32 cellular contexts compared by ENCODE assay signal in genomic region chr5:3266861-3267260, GRCh38.
"Had no signal": no experiment of that assay in that cellular context is flagged by ENCODE, and none has a peak within 500 bp of the region (broad histone marks: within the 10 kb centered on the region; RNA-seq: fewer than 3 reads in every experiment).

No MANE protein-coding gene starts in this region.

- H3K36me3 ChIP-seq: adrenal gland, brain microvascular endothelial cell, breast epithelium had no signal

- H3K9me3 ChIP-seq: adrenal gland, body of pancreas, breast epithelium had no signal

- H3K27me3 ChIP-seq: adrenal gland, body of pancreas, brain microvascular endothelial cell, breast epithelium had no signal

- DNase-seq: activated B cell treated with CpG ODN at 0.5 μM for 24 hours; activated CD4-positive, alpha-beta memory T cell treated with anti-CD3 and anti-CD28 coated beads for 36 hours; activated CD4-positive, alpha-beta T cell treated with anti-CD3 and anti-CD28 coated beads for 4 hours; activated CD4-positive, alpha-beta T cell treated with anti-CD3 and anti-CD28 coated beads, Interleukin-2, amount 10 ng/mL, durations not matched to agents 24 days and 14 days; activated CD4-positive, alpha-beta T cell treated with anti-CD3 and anti-CD28 coated beads, Interleukin-2, amount 50 U/mL, for 1 hour; activated CD4-positive, alpha-beta T cell treated with anti-CD3 and anti-CD28 coated beads, Interleukin-2, amount 50 U/mL, for 4 hours; activated CD4-positive, CD25-positive, alpha-beta regulatory T cell treated with anti-CD3 and anti-CD28 coated beads, Interleukin-2, amount 50 U/mL, for 72 hours; activated CD8-positive, alpha-beta memory T cell treated with anti-CD3 and anti-CD28 coated beads, Interleukin-2, amount 50 U/mL, for 4 hours; activated CD8-positive, alpha-beta T cell treated with anti-CD3 and anti-CD28 coated beads for 36 hours; activated effector memory CD4-positive, alpha-beta T cell treated with anti-CD3 and anti-CD28 coated beads, Interleukin-2, amount 50 U/mL, for 16 hours; activated gamma-delta T cell treated with Interleukin-2 at 50 U/mL for 16 hours; activated naive CD4-positive, alpha-beta T cell; activated naive CD4-positive, alpha-beta T cell treated with anti-CD3 and anti-CD28 coated beads for 36 hours; activated naive CD4-positive, alpha-beta T cell treated with anti-CD3 and anti-CD28 coated beads, Interleukin-2, amount 50 U/mL, for 16 hours; activated naive CD8-positive, alpha-beta T cell treated with anti-CD3 and anti-CD28 coated beads for 36 hours; activated T-cell treated with anti-CD3 and anti-CD28 coated beads for 4 hours; activated T-cell treated with anti-CD3 and anti-CD28 coated beads, Interleukin-2, amount 50 U/mL, for 1 hour; activated T-cell treated with anti-CD3 and anti-CD28 coated beads, Interleukin-2, amount 50 U/mL, for 4 hours; activated T-cell treated with anti-CD3 and anti-CD28 coated beads, Interleukin-2, amount 50 U/mL, for 72 hours; adrenal gland; amniotic stem cell; aorta; body of pancreas; brain microvascular endothelial cell; central memory CD4-positive, alpha-beta T cell; T-helper 1 cell; T-helper 2 cell; T-helper 9 cell had no signal

- H3K4me1 ChIP-seq: adrenal gland, body of pancreas, breast epithelium had no signal

- H3K27ac ChIP-seq: adrenal gland, body of pancreas, brain microvascular endothelial cell, breast epithelium, VCaP had no signal

- H3K4me3 ChIP-seq: adrenal gland, body of pancreas, breast epithelium had no signal

- ATAC-seq: activated CD8-positive, alpha-beta T cell treated with anti-CD3 and anti-CD28 coated beads for 36 hours; activated naive CD4-positive, alpha-beta T cell treated with anti-CD3 and anti-CD28 coated beads, Interleukin-2, amount 50 U/mL, for 72 hours; activated T-cell treated with anti-CD3 and anti-CD28 coated beads, Interleukin-2, amount 50 U/mL, for 4 hours; activated T-cell treated with anti-CD3 and anti-CD28 coated beads, Interleukin-2, amount 50 U/mL, for 72 hours; activated T-helper 17 cell treated with anti-CD3 and anti-CD28 coated beads, Interleukin-2, amount 50 U/mL, for 72 hours; body of pancreas had no signal
